Comparison of ENCODE assay signal across 9 cellular contexts in genomic region chr4:152278505-152279301, GRCh38.
A peak's percentile ranks its signal among the peaks of the same experiment; 100 is the strongest.
DNase-seq lines count a peak whose midpoint lies in the region; ATAC-seq and TF ChIP-seq lines count a peak whose summit lies in the region.
"Had no signal": no experiment of that assay in that cellular context is flagged by ENCODE, and none has a peak within 500 bp of the region (broad histone marks: within the 10 kb centered on the region; RNA-seq: fewer than 3 reads in every experiment).

No MANE protein-coding gene starts in this region.

- H3K36me3 Mint-ChIP-seq in chondrocyte (ENCODE audit: low read depth) (no peaks in the 10 kb centered on the region), type B pancreatic cell (no peaks in the 10 kb centered on the region), glutamatergic neuron (ENCODE audit: unreplicated experiment) (no peaks in the 10 kb centered on the region)

- H3K9me3 Mint-ChIP-seq in chondrocyte (ENCODE audit: low read depth) (no peaks in the 10 kb centered on the region), type B pancreatic cell (no peaks in the 10 kb centered on the region), glutamatergic neuron (ENCODE audit: unreplicated experiment) (peaks cover 1% of the 10 kb centered on the region)

- H3K27me3 Mint-ChIP-seq in chondrocyte (ENCODE audit: low read depth) (peaks cover 11% of the 10 kb centered on the region), type B pancreatic cell (peaks cover 9% of the 10 kb centered on the region), glutamatergic neuron (ENCODE audit: unreplicated experiment) (peaks cover 5% of the 10 kb centered on the region)

- DNase-seq in SIG-M5 treated with dmso at 0.1 percent for 504 hours (lab: John Stamatoyannopoulos, UW; ENCODE audit: unreplicated experiment) (peak; percentile 14), SIG-M5 (lab: John Stamatoyannopoulos, UW) (no peak), chondrocyte (ENCODE audit: low spot score) (no peak), type B pancreatic cell (ENCODE audit: extremely low spot score, unreplicated experiment) (no peak), glutamatergic neuron (no peak), H4 (ENCODE audit: low spot score) (no peak)
- no peak for DNase-seq in stimulated activated naive CD8-positive, alpha-beta T cell treated with anti-CD3 and anti-CD28 coated beads, Interleukin-15, Interleukin-2, amounts not matched to agents 100 U/mL and 50 U/mL, for 24 hours
- DNase-seq: right lobe of liver had no signal

- peaks cover 8% of the 10 kb centered on the region for H3K4me1 Mint-ChIP-seq in chondrocyte (ENCODE audit: low read depth)
- H3K4me1 Mint-ChIP-seq in type B pancreatic cell (ENCODE audit: unreplicated experiment), result peaks cover 19% of the 10 kb centered on the region
- no peaks in the 10 kb centered on the region for H3K4me1 Mint-ChIP-seq in glutamatergic neuron (ENCODE audit: low read depth, unreplicated experiment)

- H3K27ac Mint-ChIP-seq in chondrocyte (ENCODE audit: unreplicated experiment) (no peak overlapping the region), type B pancreatic cell (peak overlapping the region; percentile 46), glutamatergic neuron (ENCODE audit: unreplicated experiment) (no peak overlapping the region)

- ATAC-seq in HG03196 (IDR thresholded peaks at IDR 0.05; ENCODE audit: unreplicated experiment), result peak; percentile 67
- no peak for ATAC-seq in stimulated activated naive CD8-positive, alpha-beta T cell treated with anti-CD3 and anti-CD28 coated beads, Interleukin-15, Interleukin-2, amounts not matched to agents 100 U/mL and 50 U/mL, for 24 hours

- no peak for TF ChIP-seq CTCF in chondrocyte (IDR thresholded peaks at IDR 0.05)
- TF ChIP-seq CTCF in type B pancreatic cell (conservative IDR thresholded peaks at IDR 0.05), result no peak
- TF ChIP-seq CTCF in glutamatergic neuron (IDR thresholded peaks at IDR 0.05; ENCODE audit: partially characterized antibody, unreplicated experiment), result no peak

- H3K4me3 Mint-ChIP-seq in chondrocyte (ENCODE audit: unreplicated experiment), result peak overlapping the region; percentile 9
- no peak overlapping the region for H3K4me3 Mint-ChIP-seq in type B pancreatic cell
- H3K4me3 Mint-ChIP-seq in glutamatergic neuron (ENCODE audit: unreplicated experiment), result no peak overlapping the region
